Comparison of ENCODE assay signal across 8 cellular contexts in genomic region chr16:85659805-85660511, GRCh38. TPM values are rescaled to one million over a fixed set of nuclear protein-coding genes. Genes with fewer than 3 reads are reported as not detected.
DNase-seq lines count a peak whose midpoint lies in the region; TF ChIP-seq lines count a peak whose summit lies in the region.

No MANE protein-coding gene starts in this region.

- peak; percentile 86 for DNase-seq in GM10248 (ENCODE audit: extremely low spot score)
- DNase-seq in LHCN-M2 (ENCODE audit: low read depth), result peak; percentile 43
- peak; percentile 55 for DNase-seq in MCF 10A (ENCODE audit: unreplicated experiment)
- DNase-seq in inferior parietal cortex (ENCODE audit: extremely low spot score), result peak; percentile 60
- peak; percentile 76 to 80 for DNase-seq in stimulated activated CD4-positive, alpha-beta T cell treated with anti-CD3 and anti-CD28 coated beads, Interleukin-2, amount 100 ng/mL, for 24 hours
- no peak for DNase-seq in cerebellar nuclear complex (lab: John Stamatoyannopoulos, UW)
- DNase-seq in NCI-H774 (lab: John Stamatoyannopoulos, UW), result no peak

- no peaks in the 10 kb centered on the region for H3K9me3 Mint-ChIP-seq in MCF 10A (ENCODE audit: unreplicated experiment)

- TF ChIP-seq CTCF in GM10248 (IDR thresholded peaks at IDR 0.05; ENCODE audit: control extremely low read depth, extremely low read depth, low read depth, missing control alignments) (peak; percentile 94), VCaP (conservative IDR thresholded peaks at IDR 0.05) (peak; percentile 67), MCF 10A (IDR thresholded peaks at IDR 0.05; ENCODE audit: unreplicated experiment) (peak; percentile 82)

- no TSS peak for BruUV-seq in MCF 10A (replicated peaks; lab: Mats Ljungman, UMichigan)

- H3K27ac ChIP-seq in VCaP, result peak overlapping the region; percentile 54

- intact Hi-C loops in MCF 10A (cut with micrococcal nuclease), result no loop called here

- POLR2A ChIA-PET in GM10248 (lab: Yijun Ruan, JAX) (no interaction called here), MCF 10A (lab: Yijun Ruan, JAX) (no interaction called here)

- CTCF ChIA-PET in GM10248 (lab: Yijun Ruan, JAX), result interaction anchor here (0.7 to 4.1 kb wide), 28 partner anchors 10 to 264 kb away, joined by 3 to 33 read pairs (median 4); partner anchors contain the start of genes GINS2 and GSE1
- CTCF ChIA-PET in MCF 10A (lab: Yijun Ruan, JAX), result interaction anchor here (0.6 to 1.9 kb wide), 17 partner anchors 8 to 844 kb away, joined by 3 to 10 read pairs (median 5); no protein-coding TSS in a partner anchor

- H3K36me3 Mint-ChIP-seq in MCF 10A (ENCODE audit: insufficient read depth, unreplicated experiment), result peaks cover 77% of the 10 kb centered on the region

- no peaks in the 10 kb centered on the region for H3K27me3 Mint-ChIP-seq in MCF 10A (ENCODE audit: insufficient read depth, unreplicated experiment)

- H3K4me3 Mint-ChIP-seq in MCF 10A (ENCODE audit: unreplicated experiment), result no peak overlapping the region

- H3K27ac Mint-ChIP-seq in MCF 10A (ENCODE audit: low read depth, unreplicated experiment), result no peak overlapping the region

- no peaks in the 10 kb centered on the region for H3K4me1 Mint-ChIP-seq in MCF 10A (ENCODE audit: insufficient read depth, unreplicated experiment)

RNA-seq across cellular contexts. Expression of gene GINS2, which starts 28.8 kb away (rescaled TPM):
- 33.1 and 38.6 TPM in 2 replicates for total RNA-seq in LHCN-M2 (2014; rRNA removed)
- 16.9 TPM for polyA plus RNA-seq in LHCN-M2 (2012)
- total RNA-seq in MCF 10A (2022), result 6.9 and 11.3 TPM in 2 replicates

RNA-seq across cellular contexts. Expression of gene GSE1, which starts 46.8 kb away (rescaled TPM):
- total RNA-seq in LHCN-M2 (2014; rRNA removed) (10.9 and 14.3 TPM in 2 replicates), MCF 10A (2022) (44.4 and 52.9 TPM in 2 replicates)
- 6.4 TPM for polyA plus RNA-seq in LHCN-M2 (2012)

Comparison
In these comparisons a context has a peak if more than half of its experiments do, and no peak if none do; other contexts are left out.
1. DNase-seq: peak in GM10248 (single experiment), LHCN-M2 (single experiment), MCF 10A (single experiment), inferior parietal cortex (single experiment) and stimulated activated CD4-positive, alpha-beta T cell treated with anti-CD3 and anti-CD28 coated beads, Interleukin-2, amount 100 ng/mL, for 24 hours (2 of 2); none in cerebellar nuclear complex (0 of 2) and NCI-H774 (single experiment).
2. Peak in every context shown above with its lines, with median percentiles within 50 percentile points of each other: CTCF ChIP-seq.